Comparison of ENCODE assay signal across 8 cellular contexts in the genomic region with DNA sequence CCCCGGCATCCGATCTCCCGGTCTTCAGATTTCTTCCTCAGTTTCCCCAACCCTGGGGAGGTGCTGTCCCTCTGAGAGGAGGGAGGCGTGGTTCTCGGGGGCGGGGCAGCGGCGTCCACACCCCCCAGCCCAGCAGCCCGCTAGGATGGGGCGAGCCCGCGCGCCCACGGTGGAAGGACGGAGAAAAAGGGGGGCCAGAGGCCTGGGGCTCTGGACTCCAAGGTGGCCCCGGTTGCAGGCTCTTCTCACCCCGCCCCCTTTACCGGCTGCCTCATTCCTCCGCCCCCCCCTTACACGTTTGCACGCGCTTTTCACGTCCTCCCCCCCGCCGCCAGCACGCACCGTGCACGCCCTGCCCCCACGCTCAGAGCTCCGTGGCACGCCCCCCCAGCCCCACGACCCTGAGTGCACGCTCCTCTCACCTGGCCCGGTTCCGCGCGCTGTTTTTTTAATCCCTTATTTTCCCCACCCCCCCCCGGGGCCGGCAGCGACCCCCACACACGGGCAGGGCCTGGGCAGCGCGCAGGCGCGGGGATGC. TPM values are rescaled to one million over a fixed set of nuclear protein-coding genes. Genes with fewer than 3 reads are reported as not detected.
DNase-seq lines count a peak whose midpoint lies in the region; ATAC-seq and TF ChIP-seq lines count a peak whose summit lies in the region.

No MANE protein-coding gene starts in this region.

- ATAC-seq in heart left ventricle: peak; percentile 12 to 37 (median 27)

- no peaks in the 10 kb centered on the region for H3K9me3 Mint-ChIP-seq in activated naive CD8-positive, alpha-beta T cell treated with anti-CD3 and anti-CD28 coated beads for 36 hours

- H3K27ac ChIP-seq in heart left ventricle (peak overlapping the region; percentile 61 to 91 (median 84)), parathyroid adenoma (peak overlapping the region; percentile 87), urinary bladder (ENCODE audit: low read depth) (peak overlapping the region; percentile 39)

- no peaks in the 10 kb centered on the region for H3K9me3 ChIP-seq in heart left ventricle
- H3K9me3 ChIP-seq in parathyroid adenoma (ENCODE audit: control insufficient read depth, low read length): no peaks in the 10 kb centered on the region

- peaks cover 25% of the 10 kb centered on the region for H3K4me1 Mint-ChIP-seq in activated naive CD8-positive, alpha-beta T cell treated with anti-CD3 and anti-CD28 coated beads for 36 hours

- H3K9ac ChIP-seq in parathyroid adenoma: no peak overlapping the region

- intact Hi-C loops in heart left ventricle (cut with DNase I): loop anchor here in 5 of 10 donors (5.0 to 10.0 kb wide), 2 partner anchors 51 to 53 kb away; a partner anchor contains a TSS

- no peaks in the 10 kb centered on the region for H3K79me2 ChIP-seq in parathyroid adenoma

- H3K4me3 Mint-ChIP-seq in activated naive CD8-positive, alpha-beta T cell treated with anti-CD3 and anti-CD28 coated beads for 36 hours: peak overlapping the region; percentile 69

- in situ Hi-C loops in ACHN (cut with HindIII; ENCODE audit: low pct_ligation_motif_present, low pct_unique_long_range_greater_than_20kb, low sequenced_read_pairs): no loop called here

- peak; percentile 40 for DNase-seq in ACHN
- DNase-seq in GM19240 (ENCODE audit: insufficient read length, low spot score): peak; percentile 48
- peak; percentile 58 for DNase-seq in RKO (ENCODE audit: low spot score)
- peak; percentile 67 for DNase-seq in activated naive CD8-positive, alpha-beta T cell treated with anti-CD3 and anti-CD28 coated beads for 36 hours
- peak; percentile 64 to 79 (median 70) for DNase-seq in heart left ventricle
- DNase-seq in SHP77 (lab: John Stamatoyannopoulos, UW): no peak

- H3K4me1 ChIP-seq in heart left ventricle (peaks cover 0 to 42% (median 23%) of the 10 kb centered on the region in 12 donors), parathyroid adenoma (peaks cover 11% of the 10 kb centered on the region), urinary bladder (ENCODE audit: insufficient read depth) (no peaks in the 10 kb centered on the region)

- H2AFZ ChIP-seq in parathyroid adenoma: peak overlapping the region; percentile 53

- TF ChIP-seq CTCF in heart left ventricle (IDR thresholded peaks at IDR 0.05) (no peak), parathyroid adenoma (IDR thresholded peaks at IDR 0.05) (no peak)

- H3K36me3 Mint-ChIP-seq in activated naive CD8-positive, alpha-beta T cell treated with anti-CD3 and anti-CD28 coated beads for 36 hours: peaks cover 4% of the 10 kb centered on the region

- H3K27me3 ChIP-seq in heart left ventricle: no peaks in the 10 kb centered on the region
- H3K27me3 ChIP-seq in parathyroid adenoma (ENCODE audit: control insufficient read depth, insufficient read depth, low read length): no peaks in the 10 kb centered on the region

- WGBS in heart left ventricle, 4 donors: 0 to 2% (median 2%) methylated on average over 28 to 45 of the region's 45 CpGs
- under 1% methylated on average over 45 of the region's 45 CpGs for WGBS in urinary bladder

- H3K27me3 Mint-ChIP-seq in activated naive CD8-positive, alpha-beta T cell treated with anti-CD3 and anti-CD28 coated beads for 36 hours: peaks cover 6% of the 10 kb centered on the region

- peak overlapping the region; percentile 54 for H3K27ac Mint-ChIP-seq in activated naive CD8-positive, alpha-beta T cell treated with anti-CD3 and anti-CD28 coated beads for 36 hours

- no peaks in the 10 kb centered on the region for H3K36me3 ChIP-seq in heart left ventricle
- H3K36me3 ChIP-seq in parathyroid adenoma (ENCODE audit: control insufficient read depth, insufficient read depth, low read length): no peaks in the 10 kb centered on the region
- H3K36me3 ChIP-seq in urinary bladder (ENCODE audit: insufficient read depth): no peaks in the 10 kb centered on the region

- peak overlapping the region; percentile 96 for H3K4me2 ChIP-seq in parathyroid adenoma (ENCODE audit: low read length)

- no peak for TF ChIP-seq POLR2A in heart left ventricle (IDR thresholded peaks at IDR 0.05)

- peak overlapping the region; percentile 49 to 95 (median 66) for H3K4me3 ChIP-seq in heart left ventricle
- H3K4me3 ChIP-seq in parathyroid adenoma (ENCODE audit: low read depth, low read length): peak overlapping the region; percentile 63
- peak overlapping the region; percentile 86 for H3K4me3 ChIP-seq in urinary bladder (ENCODE audit: low read depth, low read length)

RNA-seq across cellular contexts. Expression of a gene that starts 0.4 kb away (rescaled TPM):
- 1 to 10 TPM; 3.1 to 3.2 TPM for total RNA-seq in activated naive CD8-positive, alpha-beta T cell treated with anti-CD3 and anti-CD28 coated beads for 36 hours
- total RNA-seq in heart left ventricle (1 to 10 TPM in 8 of 9 donors, under 1 TPM in 1; 0.99 to 4.3 (median 2.3) TPM), urinary bladder (4.8 TPM)
- polyA plus RNA-seq in heart left ventricle (1 to 10 TPM; 2.2 to 2.8 TPM), urinary bladder (10.1 TPM)

RNA-seq across cellular contexts. Expression of a gene that starts 4.0 kb away (rescaled TPM):
- 10 to 100 TPM; 63.4 to 64.0 TPM for total RNA-seq in activated naive CD8-positive, alpha-beta T cell treated with anti-CD3 and anti-CD28 coated beads for 36 hours
- total RNA-seq in heart left ventricle (10 to 100 TPM in 8 of 9 donors, 1 to 10 TPM in 1; 9.0 to 22.1 (median 14.8) TPM), urinary bladder (33.1 TPM)
- polyA plus RNA-seq in heart left ventricle (10 to 100 TPM; 12.9 to 15.2 TPM), urinary bladder (45.5 TPM)

RNA-seq across cellular contexts. Expression of a gene that starts 22.7 kb away (rescaled TPM):
- total RNA-seq in activated naive CD8-positive, alpha-beta T cell treated with anti-CD3 and anti-CD28 coated beads for 36 hours: under 1 TPM in 1 of 2 experiments, not detected in 1; 0.30 TPM
- total RNA-seq in heart left ventricle (not detected), urinary bladder (3.3 TPM)
- polyA plus RNA-seq in heart left ventricle (under 1 TPM in 1 of 2 donors, not detected in 1; 0.07 TPM), urinary bladder (4.2 TPM)

RNA-seq across cellular contexts. Expression of a gene that starts 26.0 kb away (rescaled TPM):
- total RNA-seq in activated naive CD8-positive, alpha-beta T cell treated with anti-CD3 and anti-CD28 coated beads for 36 hours: 1 to 10 TPM in 1 of 2 experiments, under 1 TPM in 1; 0.42 to 1.6 TPM
- 100 to 1,000 TPM in 1 of 9 donors, 10 to 100 TPM in 1, 1 to 10 TPM in 6, under 1 TPM in 1; 0.69 to 103 (median 5.3) TPM for total RNA-seq in heart left ventricle
- polyA plus RNA-seq in heart left ventricle: 1 to 10 TPM; 1.0 to 1.3 TPM
- total RNA-seq in urinary bladder: 4.0 TPM
- polyA plus RNA-seq in urinary bladder: 10.0 TPM

RNA-seq across cellular contexts. Expression of a gene that starts 38.9 kb away (rescaled TPM):
- 10 to 100 TPM; 12.4 to 12.9 TPM for total RNA-seq in activated naive CD8-positive, alpha-beta T cell treated with anti-CD3 and anti-CD28 coated beads for 36 hours
- total RNA-seq in heart left ventricle (10 to 100 TPM; 18.7 to 39.5 (median 27.6) TPM), urinary bladder (18.4 TPM)
- polyA plus RNA-seq in heart left ventricle (10 to 100 TPM; 19.1 to 63.1 TPM), urinary bladder (52.1 TPM)

Comparison
In these comparisons a context has a peak if more than half of its experiments do, and no peak if none do; other contexts are left out.
1. DNase-seq: peak in ACHN (single experiment), GM19240 (single experiment), RKO (single experiment), activated naive CD8-positive, alpha-beta T cell treated with anti-CD3 and anti-CD28 coated beads for 36 hours (single experiment) and heart left ventricle (5 of 5); none in SHP77 (0 of 2).
2. Peak in every context shown above with its lines, with median percentiles within 50 percentile points of each other: H3K27ac ChIP-seq and H3K4me3 ChIP-seq.